ENCODE assay signal across 1 cellular context in the genomic region with DNA sequence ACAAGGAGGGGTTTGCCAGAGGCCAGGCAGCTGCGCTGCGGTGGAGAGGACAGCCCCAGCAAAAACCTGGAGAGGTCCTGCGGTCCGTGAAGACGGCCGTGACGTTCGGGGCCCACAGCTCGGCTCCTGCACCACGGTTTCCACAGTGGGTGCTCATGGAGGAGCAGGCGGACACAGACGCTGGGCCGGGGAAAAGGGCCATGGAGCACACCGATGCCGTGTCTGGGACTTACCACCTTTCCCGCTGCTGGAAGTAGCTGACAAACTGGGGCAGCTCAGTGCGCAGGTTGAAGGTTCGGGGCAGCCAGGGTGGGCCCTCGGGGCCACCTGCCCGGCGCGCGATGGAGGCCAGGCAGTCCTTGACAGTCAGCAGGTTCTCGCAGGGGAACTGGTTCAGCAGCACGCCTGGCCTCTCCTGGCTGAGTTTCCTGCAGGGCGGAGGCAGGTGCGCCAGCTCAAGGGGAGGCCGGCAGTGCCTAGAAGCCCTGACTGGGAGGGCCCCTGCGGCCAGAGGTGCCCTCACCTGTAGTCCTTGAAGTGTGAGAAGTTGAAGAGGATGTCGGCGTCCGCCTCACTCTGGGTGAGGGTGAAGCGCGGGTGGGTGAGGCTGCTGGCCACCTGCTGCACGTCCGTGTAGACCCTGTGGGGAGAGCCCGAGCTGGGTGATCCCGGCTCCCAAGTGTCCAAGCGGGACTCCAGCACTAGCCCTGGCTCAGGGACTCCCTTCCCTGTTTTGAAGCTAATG.
TF ChIP-seq lines count a peak whose summit lies in the region.

No MANE protein-coding gene starts in this region.

TF ChIP-seq in HepG2, 621 proteins besides CTCF, POLR2A, EP300 and RAD21:
- TF ChIP-seq ZXDC (CRISPR knock-in tag; IDR thresholded peaks at IDR 0.05) = no peak
- peak; percentile 14 for TF ChIP-seq AGO2 (optimal IDR thresholded peaks at IDR 0.05; ENCODE audit: low read depth, low read length)
- 0 out of 2 replicates have a peak, but pooled peaks have one; percentile 26 for TF ChIP-seq RBFOX2 (IDR thresholded peaks at IDR 0.05; ENCODE audit: low read depth, low read length)
TF ChIP-seq in HepG2: peak in this region for 2.
